8 cellular contexts compared by ENCODE assay signal in the genomic region with DNA sequence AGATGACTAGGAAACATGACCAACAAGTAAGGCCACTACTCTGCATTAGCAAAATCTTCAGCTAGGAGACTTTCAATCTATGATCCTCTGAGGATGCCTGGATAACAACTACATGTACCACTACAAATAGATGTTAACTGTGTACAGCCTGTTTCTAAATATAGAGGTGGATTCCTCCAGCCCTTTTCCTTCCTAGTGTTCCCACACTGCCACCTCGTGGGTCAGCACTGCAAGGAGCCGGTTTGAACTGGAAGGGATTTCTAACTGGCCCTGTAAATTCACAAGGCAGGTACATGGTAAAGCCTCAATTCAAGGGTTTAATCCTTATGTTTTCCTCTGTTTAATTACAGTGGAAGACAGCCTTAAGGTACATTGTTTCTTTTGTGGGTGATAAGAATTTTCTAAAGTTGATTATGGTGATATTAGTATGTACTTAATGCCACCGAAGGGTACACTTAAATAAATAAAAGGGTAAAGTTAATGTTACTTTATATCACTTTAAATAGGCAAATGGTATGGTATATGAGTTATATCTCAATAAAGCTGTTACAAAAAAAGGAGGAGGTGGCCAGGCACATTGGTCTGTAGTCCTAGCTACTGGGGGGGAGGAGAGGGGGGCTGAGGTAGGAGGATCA. TPM values are rescaled to one million over a fixed set of nuclear protein-coding genes. Genes with fewer than 3 reads are reported as not detected.
A peak's percentile ranks its signal among the peaks of the same experiment; 100 is the strongest.
DNase-seq lines count a peak whose midpoint lies in the region; ATAC-seq and TF ChIP-seq lines count a peak whose summit lies in the region.

No MANE protein-coding gene starts in this region.

- H3K9me3 ChIP-seq in OCI-LY1 (ENCODE audit: low read length): no peaks in the 10 kb centered on the region

- H3K79me2 ChIP-seq in OCI-LY1 (ENCODE audit: insufficient read depth, low read length): peaks cover 49% of the 10 kb centered on the region

- H4K20me1 ChIP-seq in OCI-LY1 (ENCODE audit: insufficient read depth, low read length): no peaks in the 10 kb centered on the region

- no peak overlapping the region for H3K4me2 ChIP-seq in OCI-LY1 (ENCODE audit: low read length)

- no peak overlapping the region for H3K27ac ChIP-seq in OCI-LY1 (ENCODE audit: low read depth, low read length, poor library complexity, severe bottlenecking)

- peak; percentile 64 for TF ChIP-seq CTCF in OCI-LY1 (IDR thresholded peaks at IDR 0.05; ENCODE audit: low read length)

- no peak for TF ChIP-seq EP300 in Ishikawa (IDR thresholded peaks at IDR 0.05; ENCODE audit: borderline replicate concordance)

- no peak overlapping the region for H3K4me3 ChIP-seq in OCI-LY1 (ENCODE audit: low read depth, low read length, poor library complexity, severe bottlenecking)

- intact Hi-C loops in left ventricle myocardium superior (cut with micrococcal nuclease): loop anchor here (2.0 kb wide), 1 partner anchor 1340 kb away; no protein-coding TSS in a partner anchor

- H3K36me3 ChIP-seq in OCI-LY1 (ENCODE audit: insufficient read depth, low read length): no peaks in the 10 kb centered on the region

- no peaks in the 10 kb centered on the region for H3K4me1 ChIP-seq in OCI-LY1 (ENCODE audit: insufficient read depth, low read length, severe bottlenecking)

- H2AFZ ChIP-seq in OCI-LY1 (ENCODE audit: low read length): no peak overlapping the region

- DNase-seq in GM03348 (ENCODE audit: low spot score) (peak; percentile 84), amniotic stem cell (lab: John Stamatoyannopoulos, UW) (peak; percentile 69), left ventricle myocardium superior (peak; percentile 73), retina (peak; percentile 70)

- H3K9me2 ChIP-seq in OCI-LY1 (ENCODE audit: low read depth, low read length): no peaks in the 10 kb centered on the region

- H3K27me3 ChIP-seq in OCI-LY1 (ENCODE audit: insufficient read depth, low read length): no peaks in the 10 kb centered on the region

- peak; percentile 96 for ATAC-seq in left ventricle myocardium superior
- no peak for ATAC-seq in GM21381 (IDR thresholded peaks at IDR 0.05; ENCODE audit: unreplicated experiment)
- ATAC-seq in GM18861 (IDR thresholded peaks at IDR 0.05; ENCODE audit: unreplicated experiment): no peak

- no peak overlapping the region for H3K9ac ChIP-seq in OCI-LY1 (ENCODE audit: low read length)

- H3F3A ChIP-seq in OCI-LY1 (ENCODE audit: insufficient read depth, low read length): no peaks in the 10 kb centered on the region

- peak; percentile 83 for TF ChIP-seq RAD21 in Ishikawa (IDR thresholded peaks at IDR 0.05; ENCODE audit: low read depth)

TF ChIP-seq in Ishikawa, 13 proteins besides CTCF, POLR2A, EP300 and RAD21:
- TF ChIP-seq, protein P1, sequence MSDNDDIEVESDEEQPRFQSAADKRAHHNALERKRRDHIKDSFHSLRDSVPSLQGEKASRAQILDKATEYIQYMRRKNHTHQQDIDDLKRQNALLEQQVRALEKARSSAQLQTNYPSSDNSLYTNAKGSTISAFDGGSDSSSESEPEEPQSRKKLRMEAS (IDR thresholded peaks at IDR 0.05): no peak
- no peak for TF ChIP-seq NFIC (IDR thresholded peaks at IDR 0.05)
- no peak for TF ChIP-seq EGR1 (IDR thresholded peaks at IDR 0.05)
- TF ChIP-seq, protein P2, sequence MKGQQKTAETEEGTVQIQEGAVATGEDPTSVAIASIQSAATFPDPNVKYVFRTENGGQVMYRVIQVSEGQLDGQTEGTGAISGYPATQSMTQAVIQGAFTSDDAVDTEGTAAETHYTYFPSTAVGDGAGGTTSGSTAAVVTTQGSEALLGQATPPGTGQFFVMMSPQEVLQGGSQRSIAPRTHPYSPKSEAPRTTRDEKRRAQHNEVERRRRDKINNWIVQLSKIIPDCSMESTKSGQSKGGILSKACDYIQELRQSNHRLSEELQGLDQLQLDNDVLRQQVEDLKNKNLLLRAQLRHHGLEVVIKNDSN (IDR thresholded peaks at IDR 0.05): no peak
- no peak for TF ChIP-seq FOXM1 (IDR thresholded peaks at IDR 0.05; ENCODE audit: borderline replicate concordance, low read depth)
- no peak for TF ChIP-seq CEBPB (IDR thresholded peaks at IDR 0.05)
- TF ChIP-seq, protein P3, sequence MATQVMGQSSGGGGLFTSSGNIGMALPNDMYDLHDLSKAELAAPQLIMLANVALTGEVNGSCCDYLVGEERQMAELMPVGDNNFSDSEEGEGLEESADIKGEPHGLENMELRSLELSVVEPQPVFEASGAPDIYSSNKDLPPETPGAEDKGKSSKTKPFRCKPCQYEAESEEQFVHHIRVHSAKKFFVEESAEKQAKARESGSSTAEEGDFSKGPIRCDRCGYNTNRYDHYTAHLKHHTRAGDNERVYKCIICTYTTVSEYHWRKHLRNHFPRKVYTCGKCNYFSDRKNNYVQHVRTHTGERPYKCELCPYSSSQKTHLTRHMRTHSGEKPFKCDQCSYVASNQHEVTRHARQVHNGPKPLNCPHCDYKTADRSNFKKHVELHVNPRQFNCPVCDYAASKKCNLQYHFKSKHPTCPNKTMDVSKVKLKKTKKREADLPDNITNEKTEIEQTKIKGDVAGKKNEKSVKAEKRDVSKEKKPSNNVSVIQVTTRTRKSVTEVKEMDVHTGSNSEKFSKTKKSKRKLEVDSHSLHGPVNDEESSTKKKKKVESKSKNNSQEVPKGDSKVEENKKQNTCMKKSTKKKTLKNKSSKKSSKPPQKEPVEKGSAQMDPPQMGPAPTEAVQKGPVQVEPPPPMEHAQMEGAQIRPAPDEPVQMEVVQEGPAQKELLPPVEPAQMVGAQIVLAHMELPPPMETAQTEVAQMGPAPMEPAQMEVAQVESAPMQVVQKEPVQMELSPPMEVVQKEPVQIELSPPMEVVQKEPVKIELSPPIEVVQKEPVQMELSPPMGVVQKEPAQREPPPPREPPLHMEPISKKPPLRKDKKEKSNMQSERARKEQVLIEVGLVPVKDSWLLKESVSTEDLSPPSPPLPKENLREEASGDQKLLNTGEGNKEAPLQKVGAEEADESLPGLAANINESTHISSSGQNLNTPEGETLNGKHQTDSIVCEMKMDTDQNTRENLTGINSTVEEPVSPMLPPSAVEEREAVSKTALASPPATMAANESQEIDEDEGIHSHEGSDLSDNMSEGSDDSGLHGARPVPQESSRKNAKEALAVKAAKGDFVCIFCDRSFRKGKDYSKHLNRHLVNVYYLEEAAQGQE (IDR thresholded peaks at IDR 0.05; ENCODE audit: low read depth): no peak
- TF ChIP-seq TCF12 (IDR thresholded peaks at IDR 0.05; ENCODE audit: low read depth): no peak
- no peak for TF ChIP-seq TEAD4 (IDR thresholded peaks at IDR 0.05)
- no peak for TF ChIP-seq YY1 (IDR thresholded peaks at IDR 0.05; ENCODE audit: low read depth)
- TF ChIP-seq ZBTB7A (IDR thresholded peaks at IDR 0.05; ENCODE audit: low read depth): no peak
- no peak for TF ChIP-seq TAF1 (IDR thresholded peaks at IDR 0.05; ENCODE audit: low read depth)
- no peak for TF ChIP-seq CREB1 (IDR thresholded peaks at IDR 0.05; ENCODE audit: low read depth)

RNA-seq across cellular contexts. Expression of a gene that starts 14.4 kb away (rescaled TPM):
- total RNA-seq in left ventricle myocardium superior: 8.2 TPM
